In the genomic region with DNA sequence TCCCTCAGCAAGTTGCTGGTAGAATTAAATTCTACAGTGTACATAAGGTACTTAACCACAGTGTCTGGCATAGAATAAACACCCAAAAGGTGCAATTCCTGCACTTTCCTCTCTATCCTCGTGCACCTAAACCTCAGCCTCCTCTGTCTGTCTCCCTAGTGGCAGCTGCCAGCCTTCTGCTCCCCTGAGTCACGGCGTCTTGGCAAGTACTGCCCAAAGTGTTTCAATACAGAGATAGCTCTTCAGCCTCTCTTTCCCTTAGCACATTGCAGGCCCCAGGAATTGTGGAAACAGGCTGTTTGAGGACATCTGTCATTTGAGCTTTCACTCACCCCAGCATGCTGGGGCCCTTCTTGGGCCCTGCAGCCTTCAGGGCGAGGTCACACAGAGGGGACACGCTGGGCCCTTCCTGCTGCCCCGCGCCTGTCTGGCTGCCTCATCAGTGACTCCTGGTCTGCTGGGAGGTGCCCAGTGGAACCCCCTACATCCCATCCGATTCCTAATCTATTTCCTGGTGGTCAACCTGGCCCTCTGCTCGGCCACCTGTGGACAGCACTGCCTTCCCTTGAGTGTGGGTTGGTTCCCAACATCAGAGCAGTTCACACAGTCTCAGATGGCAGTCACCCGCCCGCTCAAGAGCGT, we compare ENCODE assay signal across 1 cellular context.
TF ChIP-seq lines count a peak whose summit lies in the region.

No MANE protein-coding gene starts in this region.

TF ChIP-seq in IMR-90, 13 proteins besides CTCF, POLR2A, EP300 and RAD21:
- TF ChIP-seq SMC3 (IDR thresholded peaks at IDR 0.05; ENCODE audit: low read depth, low read length) (no peak), MXI1 (IDR thresholded peaks at IDR 0.05; ENCODE audit: borderline replicate concordance, low read depth, low read length) (no peak), MAFK (IDR thresholded peaks at IDR 0.05; ENCODE audit: low read depth, low read length) (no peak), NFE2L2 (IDR thresholded peaks at IDR 0.05; ENCODE audit: low read depth, low read length) (no peak), FOS (IDR thresholded peaks at IDR 0.05; ENCODE audit: low read depth, low read length) (no peak), CHD1 (IDR thresholded peaks at IDR 0.05; ENCODE audit: low read depth, low read length) (no peak), RFX5 (IDR thresholded peaks at IDR 0.05; ENCODE audit: low read depth, low read length) (no peak), BHLHE40 (IDR thresholded peaks at IDR 0.05; ENCODE audit: low read depth, low read length) (no peak), RCOR1 (IDR thresholded peaks at IDR 0.05; ENCODE audit: insufficient replicate concordance, low read length) (no peak), CEBPB (IDR thresholded peaks at IDR 0.05; ENCODE audit: low read depth, low read length) (no peak), MAZ (IDR thresholded peaks at IDR 0.05; ENCODE audit: borderline replicate concordance, low read depth, low read length) (no peak)
- TF ChIP-seq, protein P1, sequence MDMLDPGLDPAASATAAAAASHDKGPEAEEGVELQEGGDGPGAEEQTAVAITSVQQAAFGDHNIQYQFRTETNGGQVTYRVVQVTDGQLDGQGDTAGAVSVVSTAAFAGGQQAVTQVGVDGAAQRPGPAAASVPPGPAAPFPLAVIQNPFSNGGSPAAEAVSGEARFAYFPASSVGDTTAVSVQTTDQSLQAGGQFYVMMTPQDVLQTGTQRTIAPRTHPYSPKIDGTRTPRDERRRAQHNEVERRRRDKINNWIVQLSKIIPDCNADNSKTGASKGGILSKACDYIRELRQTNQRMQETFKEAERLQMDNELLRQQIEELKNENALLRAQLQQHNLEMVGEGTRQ (IDR thresholded peaks at IDR 0.05; ENCODE audit: low read depth, low read length) = no peak
- TF ChIP-seq, protein P2, sequence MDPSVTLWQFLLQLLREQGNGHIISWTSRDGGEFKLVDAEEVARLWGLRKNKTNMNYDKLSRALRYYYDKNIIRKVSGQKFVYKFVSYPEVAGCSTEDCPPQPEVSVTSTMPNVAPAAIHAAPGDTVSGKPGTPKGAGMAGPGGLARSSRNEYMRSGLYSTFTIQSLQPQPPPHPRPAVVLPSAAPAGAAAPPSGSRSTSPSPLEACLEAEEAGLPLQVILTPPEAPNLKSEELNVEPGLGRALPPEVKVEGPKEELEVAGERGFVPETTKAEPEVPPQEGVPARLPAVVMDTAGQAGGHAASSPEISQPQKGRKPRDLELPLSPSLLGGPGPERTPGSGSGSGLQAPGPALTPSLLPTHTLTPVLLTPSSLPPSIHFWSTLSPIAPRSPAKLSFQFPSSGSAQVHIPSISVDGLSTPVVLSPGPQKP (IDR thresholded peaks at IDR 0.05; ENCODE audit: borderline replicate concordance, low read depth, low read length) = no peak
TF ChIP-seq in IMR-90: peak in this region for 0.
